ENCODE assay signal across 1 cellular context in the genomic region with DNA sequence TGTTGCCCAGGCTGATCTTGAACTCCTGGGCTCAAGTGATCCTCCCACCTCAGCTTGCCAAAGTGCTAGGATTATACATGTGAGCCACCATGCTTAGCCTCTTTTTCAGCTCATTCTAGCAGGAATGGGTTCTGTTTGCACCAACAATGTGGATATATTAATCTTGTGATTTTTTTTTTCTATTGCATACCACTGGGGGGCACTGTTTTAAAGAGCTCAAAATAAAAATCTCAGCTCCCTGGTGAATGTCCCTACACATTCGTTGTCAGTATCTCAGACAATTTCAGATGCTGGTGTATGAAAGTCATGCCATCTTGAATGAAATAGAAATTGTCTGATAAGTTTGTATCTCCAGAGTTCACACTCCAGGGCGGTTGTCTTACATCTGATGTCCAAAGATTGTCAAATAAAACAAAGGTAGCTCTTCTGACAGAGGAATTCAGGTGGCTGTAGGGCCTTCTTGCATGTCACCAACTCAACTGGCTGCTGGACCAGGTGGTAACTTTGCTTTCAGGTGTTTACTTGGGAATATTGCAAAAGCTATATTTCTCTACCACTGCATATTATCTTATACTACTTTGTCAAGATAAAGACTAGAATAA.
TF ChIP-seq lines count a peak whose summit lies in the region.

No MANE protein-coding gene starts in this region.

TF ChIP-seq in A549, 52 proteins besides CTCF, POLR2A, EP300 and RAD21 (continued from another document):
- TF ChIP-seq HMGXB4 (CRISPR knock-in tag; IDR thresholded peaks at IDR 0.05; ENCODE audit: borderline replicate concordance) = no peak
- no peak for TF ChIP-seq FOSL2 (IDR thresholded peaks at IDR 0.05)
- no peak for TF ChIP-seq FOSL2 (CRISPR knock-in tag; IDR thresholded peaks at IDR 0.05)
